ENCODE assay signal across 16 cellular contexts in the genomic region with DNA sequence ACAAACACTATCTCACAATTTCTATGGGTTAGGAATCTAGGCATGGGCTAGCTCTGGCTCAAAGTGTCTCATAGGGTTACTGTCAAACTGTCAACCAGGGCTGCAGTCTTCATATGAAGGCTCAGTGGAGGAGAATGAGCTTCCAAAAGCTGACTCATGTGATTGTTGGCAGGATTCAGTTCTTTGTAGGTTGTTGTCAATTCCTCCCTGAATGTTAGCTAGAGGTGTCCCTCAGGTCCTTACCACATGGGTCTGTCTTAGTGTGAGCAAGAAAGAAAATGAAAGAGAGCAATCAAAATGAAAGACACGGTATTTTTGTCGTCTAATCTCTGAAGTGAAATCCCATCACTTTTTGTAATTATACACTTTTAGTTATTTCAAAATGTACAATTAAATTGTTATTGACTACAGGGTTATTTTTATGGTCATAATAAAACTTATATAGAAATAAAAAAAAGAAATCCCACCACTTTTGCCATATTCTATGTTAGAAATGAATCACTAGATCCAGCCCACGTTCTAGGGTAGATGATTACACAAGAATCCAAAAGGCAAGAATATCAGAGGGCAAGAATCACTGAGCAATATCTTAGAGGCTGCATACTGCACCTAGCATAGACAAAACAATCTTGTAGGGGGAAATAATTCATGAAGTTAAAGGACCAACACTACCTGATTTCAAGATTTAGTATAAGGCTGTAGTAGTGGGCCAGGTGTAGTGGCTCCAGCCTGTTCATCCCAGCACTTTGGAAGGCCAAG. TPM values are rescaled to one million over a fixed set of nuclear protein-coding genes. Genes with fewer than 3 reads are reported as not detected.
A peak's percentile ranks its signal among the peaks of the same experiment; 100 is the strongest.
DNase-seq lines count a peak whose midpoint lies in the region; ATAC-seq, FAIRE-seq and TF ChIP-seq lines count a peak whose summit lies in the region.
"Had no signal": no experiment of that assay in that cellular context is flagged by ENCODE, and none has a peak within 500 bp of the region (broad histone marks: within the 10 kb centered on the region; RNA-seq: fewer than 3 reads in every experiment).

No MANE protein-coding gene starts in this region.

- no peaks in the 10 kb centered on the region for H3K36me3 ChIP-seq in CD8-positive, alpha-beta memory T cell (ENCODE audit: insufficient read depth, low read length)
- H3K36me3 ChIP-seq in astrocyte (ENCODE audit: insufficient read depth, low read length) (no peaks in the 10 kb centered on the region), Karpas-422 (ENCODE audit: insufficient read depth, low read length) (no peaks in the 10 kb centered on the region)
- H3K36me3 ChIP-seq: adrenal gland, lower lobe of right lung, right lobe of liver had no signal

- H3K4me3 Mint-ChIP-seq in CD8-positive, alpha-beta memory T cell, result peak overlapping the region in 4 of 7 donors; percentile 21 to 52 (median 36)
- no peak overlapping the region for H3K4me3 Mint-ChIP-seq in astrocyte (ENCODE audit: unreplicated experiment)
- H3K4me3 Mint-ChIP-seq: dendritic cell treated with granulocyte-macrophage colony-stimulating factor and Interleukin-4, amounts not matched to agents 40 ng/mL and 50 ng/mL, for 4 days had no signal

- no peaks in the 10 kb centered on the region for H3K36me3 Mint-ChIP-seq in CD8-positive, alpha-beta memory T cell
- H3K36me3 Mint-ChIP-seq in astrocyte (ENCODE audit: low read depth, unreplicated experiment), result no peaks in the 10 kb centered on the region

- H3K27me3 ChIP-seq in CD8-positive, alpha-beta memory T cell (ENCODE audit: insufficient read depth, low read length, poor library complexity, severe bottlenecking), result no peaks in the 10 kb centered on the region
- H3K27me3 ChIP-seq in astrocyte (ENCODE audit: insufficient read depth, low read length) (peaks cover 4% of the 10 kb centered on the region), Karpas-422 (ENCODE audit: low read length) (no peaks in the 10 kb centered on the region)
- H3K27me3 ChIP-seq: adrenal gland, right lobe of liver had no signal

- no peak overlapping the region for H3K4me3 ChIP-seq in CD8-positive, alpha-beta memory T cell (ENCODE audit: low read length)
- H3K4me3 ChIP-seq in astrocyte (ENCODE audit: insufficient read depth, low read depth, low read length), result no peak overlapping the region
- H3K4me3 ChIP-seq in Karpas-422 (ENCODE audit: low read length), result no peak overlapping the region
- H3K4me3 ChIP-seq: adrenal gland, lower lobe of right lung, right lobe of liver had no signal

- no peaks in the 10 kb centered on the region for H3K9me3 Mint-ChIP-seq in CD8-positive, alpha-beta memory T cell
- H3K9me3 Mint-ChIP-seq in astrocyte (ENCODE audit: unreplicated experiment), result no peaks in the 10 kb centered on the region
- H3K9me3 Mint-ChIP-seq: dendritic cell treated with granulocyte-macrophage colony-stimulating factor and Interleukin-4, amounts not matched to agents 40 ng/mL and 50 ng/mL, for 4 days had no signal

- POLR2A ChIA-PET in CD8-positive, alpha-beta memory T cell (lab: Charles Lee), result interaction anchor here (0.6 kb wide), 1 partner anchor 9 kb away, joined by 3 read pairs; no protein-coding TSS in a partner anchor

- DNase-seq in CD8-positive, alpha-beta memory T cell, result no peak
- DNase-seq in GM13977 (ENCODE audit: low spot score) (peak; percentile 72), astrocyte (ENCODE audit: low read depth) (peak; percentile 32), NCI-H2081 treated with DMSO at 0.1 percent for 48 hours (lab: John Stamatoyannopoulos, UW) (no peak), Karpas-422 (no peak)
- no peak for DNase-seq in stimulated activated CD4-positive, alpha-beta T cell treated with anti-CD3 and anti-CD28 coated beads, Interleukin-2, amount 100 ng/mL, for 24 hours
- DNase-seq: adrenal gland, AML-193, lower lobe of right lung, NCI-H187 treated with DMSO at 0.1 percent for 48 hours, NCI-H69, right lobe of liver had no signal

- H3K79me2 ChIP-seq in astrocyte (ENCODE audit: insufficient read depth, low read length), result no peaks in the 10 kb centered on the region
- H3K79me2 ChIP-seq in Karpas-422 (ENCODE audit: low read length), result no peaks in the 10 kb centered on the region

- H3K9me2 ChIP-seq in Karpas-422 (replicated peaks; ENCODE audit: insufficient read depth, low read length), result no peaks in the 10 kb centered on the region

- H4K20me1 ChIP-seq in astrocyte (ENCODE audit: insufficient read depth, low read length) (no peaks in the 10 kb centered on the region), Karpas-422 (ENCODE audit: insufficient read depth, low read depth, low read length) (no peaks in the 10 kb centered on the region)

- no peak overlapping the region for H2AFZ ChIP-seq in astrocyte (ENCODE audit: low read depth, low read length)
- no peak overlapping the region for H2AFZ ChIP-seq in Karpas-422 (ENCODE audit: low read length)

- FAIRE-seq in astrocyte (lab: Jason Lieb, UNC), result no peak

- no peak for TF ChIP-seq CTCF in GM13977 (IDR thresholded peaks at IDR 0.05; ENCODE audit: extremely low read depth, insufficient read depth, missing control alignments)
- no peak for TF ChIP-seq CTCF in astrocyte (IDR thresholded peaks at IDR 0.05; ENCODE audit: insufficient read depth, low read depth, low read length)

- peak overlapping the region in 4 of 8 donors; percentile 38 to 68 (median 50) for H3K27ac Mint-ChIP-seq in CD8-positive, alpha-beta memory T cell
- no peak overlapping the region for H3K27ac Mint-ChIP-seq in astrocyte (ENCODE audit: unreplicated experiment)
- H3K27ac Mint-ChIP-seq: dendritic cell treated with granulocyte-macrophage colony-stimulating factor and Interleukin-4, amounts not matched to agents 40 ng/mL and 50 ng/mL, for 4 days had no signal

- H3K4me1 ChIP-seq in CD8-positive, alpha-beta memory T cell (ENCODE audit: insufficient read depth, low read length), result peaks cover 9% of the 10 kb centered on the region
- H3K4me1 ChIP-seq in astrocyte (ENCODE audit: insufficient read depth, low read length), result no peaks in the 10 kb centered on the region
- H3K4me1 ChIP-seq in Karpas-422 (ENCODE audit: low read length), result no peaks in the 10 kb centered on the region
- H3K4me1 ChIP-seq: adrenal gland, lower lobe of right lung, right lobe of liver had no signal

- ATAC-seq in HG02798 (IDR thresholded peaks at IDR 0.05; ENCODE audit: poor library complexity, unreplicated experiment), result peak; percentile 45
- ATAC-seq in HG03378 (IDR thresholded peaks at IDR 0.05; ENCODE audit: unreplicated experiment), result no peak
- ATAC-seq: lower lobe of right lung, right lobe of liver had no signal

- H3K27ac ChIP-seq in CD8-positive, alpha-beta memory T cell (ENCODE audit: low read depth, low read length), result no peak overlapping the region
- no peak overlapping the region for H3K27ac ChIP-seq in astrocyte (ENCODE audit: low read depth, low read length)
- no peak overlapping the region for H3K27ac ChIP-seq in Karpas-422 (ENCODE audit: low read length)
- H3K27ac ChIP-seq: adrenal gland, lower lobe of right lung, right lobe of liver had no signal

- no peak overlapping the region for H3K9ac ChIP-seq in astrocyte (ENCODE audit: low read length)
- no peak overlapping the region for H3K9ac ChIP-seq in Karpas-422 (ENCODE audit: low read length)

- CTCF ChIA-PET in CD8-positive, alpha-beta memory T cell (lab: Charles Lee), result interaction anchor here (1.1 to 1.6 kb wide), 3 partner anchors 14 to 95 kb away, joined by 3 read pairs; partner anchors contain the start of gene CIB2

- no peaks in the 10 kb centered on the region for H3K27me3 Mint-ChIP-seq in CD8-positive, alpha-beta memory T cell
- peaks cover 11% of the 10 kb centered on the region for H3K27me3 Mint-ChIP-seq in astrocyte (ENCODE audit: low read depth, unreplicated experiment)
- H3K27me3 Mint-ChIP-seq: dendritic cell treated with granulocyte-macrophage colony-stimulating factor and Interleukin-4, amounts not matched to agents 40 ng/mL and 50 ng/mL, for 4 days had no signal

- H3K9me3 ChIP-seq in CD8-positive, alpha-beta memory T cell (ENCODE audit: low read length), result no peaks in the 10 kb centered on the region
- H3K9me3 ChIP-seq in astrocyte (ENCODE audit: insufficient read depth, low read depth, low read length) (no peaks in the 10 kb centered on the region), Karpas-422 (ENCODE audit: low read length) (no peaks in the 10 kb centered on the region)
- H3K9me3 ChIP-seq: adrenal gland, lower lobe of right lung, right lobe of liver had no signal

- no peak overlapping the region for H3K4me2 ChIP-seq in astrocyte (ENCODE audit: low read length)
- H3K4me2 ChIP-seq in Karpas-422 (ENCODE audit: low read depth, low read length, poor library complexity, severe bottlenecking), result no peak overlapping the region

- in situ Hi-C loops in GM13977 (cut with MboI; ENCODE audit: low pct_unique_long_range_greater_than_20kb, low sequenced_read_pairs, unreplicated experiment), result loop anchor here (25.0 kb wide), 1 partner anchor 264 kb away; no protein-coding TSS in a partner anchor

- peaks cover 14 to 27% (median 23%) of the 10 kb centered on the region in 3 donors for H3K4me1 Mint-ChIP-seq in CD8-positive, alpha-beta memory T cell
- H3K4me1 Mint-ChIP-seq in astrocyte (ENCODE audit: low read depth, unreplicated experiment), result peaks cover 4% of the 10 kb centered on the region

RNA-seq across cellular contexts. Expression of gene ACSBG1, which starts 8.4 kb away (rescaled TPM):
- not detected for total RNA-seq in CD8-positive, alpha-beta memory T cell
- 0.06 TPM for polyA plus RNA-seq in CD8-positive, alpha-beta memory T cell
- total RNA-seq in astrocyte, result not detected in 2 replicates
- not detected in 2 replicates for total RNA-seq in Karpas-422 (2014; rRNA removed; shearing (Covaris generic); ENCODE audit: low replicate concordance)
- total RNA-seq: fibroblast of lung, right lobe of liver had no signal
- polyA plus RNA-seq: fibroblast of lung had no signal

RNA-seq across cellular contexts. Expression of gene DNAJA4, which starts 38.4 kb away (rescaled TPM):
- total RNA-seq in CD8-positive, alpha-beta memory T cell, result 10 to 100 TPM; 32.6 to 35.3 TPM
- 12.3 TPM for polyA plus RNA-seq in CD8-positive, alpha-beta memory T cell
- 0.14 TPM in 1 of 2 replicates, not detected in the other for total RNA-seq in astrocyte
- not detected in 2 replicates for total RNA-seq in Karpas-422 (2014; rRNA removed; shearing (Covaris generic); ENCODE audit: low replicate concordance)

Comparison
In these comparisons a context has a peak if more than half of its experiments do, and no peak if none do; other contexts are left out.
1. DNase-seq: peak in GM13977 (single experiment) and astrocyte (single experiment); none in CD8-positive, alpha-beta memory T cell (0 of 5), stimulated activated CD4-positive, alpha-beta T cell treated with anti-CD3 and anti-CD28 coated beads, Interleukin-2, amount 100 ng/mL, for 24 hours (0 of 2), NCI-H2081 treated with DMSO at 0.1 percent for 48 hours (single experiment) and Karpas-422 (single experiment).
2. RNA of gene DNAJA4, which starts 38.4 kb away (total RNA-seq): 32.6 to 35.3 TPM in CD8-positive, alpha-beta memory T cell; 0.14 TPM in astrocyte and not detected in Karpas-422; every median in the first group is over 10 times any median in the second.